Comparison of ENCODE assay signal across 10 cellular contexts in the genomic region with DNA sequence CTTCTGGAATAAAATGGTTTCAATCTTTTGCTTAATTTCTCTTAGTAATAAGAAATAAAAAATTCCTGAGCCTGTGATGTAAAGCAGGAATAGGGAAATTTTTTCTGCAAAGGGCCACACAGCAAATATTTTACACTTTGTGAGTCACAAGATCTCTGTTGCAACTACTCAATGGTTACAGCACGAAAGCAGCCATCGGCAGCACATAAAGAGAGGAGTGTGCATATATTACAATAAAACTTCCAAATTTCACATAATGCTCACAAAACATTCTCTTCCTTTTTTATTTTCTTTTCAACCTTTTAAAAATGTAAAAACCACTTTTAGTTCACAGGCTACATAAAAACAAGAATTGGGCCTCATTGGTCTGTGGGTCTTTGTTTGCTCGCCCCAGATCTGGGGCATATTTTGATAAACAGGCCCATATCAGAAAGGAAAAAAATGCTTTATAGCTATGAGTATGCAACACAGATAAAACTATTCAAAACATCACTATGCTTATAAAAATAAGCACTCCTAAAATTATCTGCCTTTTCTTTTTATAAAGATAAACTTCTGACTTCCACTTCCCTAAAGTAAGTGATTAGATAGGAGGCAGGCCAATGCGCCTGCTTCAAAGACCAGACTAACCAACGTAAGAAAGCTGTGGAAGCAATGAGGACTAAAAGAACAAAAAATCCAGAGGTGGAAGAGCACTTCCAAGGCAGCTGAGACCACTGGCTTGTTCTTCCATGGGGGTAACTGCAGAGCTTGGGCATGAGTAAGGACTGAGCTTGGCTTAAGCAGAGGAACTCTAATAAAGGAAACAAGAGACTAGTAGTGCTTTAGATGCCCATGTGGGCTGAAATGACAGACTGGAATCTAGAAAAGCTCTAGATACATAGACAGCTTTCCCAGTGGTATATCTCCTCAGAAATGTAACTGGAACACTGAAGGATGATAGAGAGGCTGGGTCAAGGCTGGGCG. TPM values are rescaled to one million over a fixed set of nuclear protein-coding genes. Genes with fewer than 3 reads are reported as not detected.
DNase-seq lines count a peak whose midpoint lies in the region; ATAC-seq and TF ChIP-seq lines count a peak whose summit lies in the region.
"Had no signal": no experiment of that assay in that cellular context is flagged by ENCODE, and none has a peak within 500 bp of the region (broad histone marks: within the 10 kb centered on the region; RNA-seq: fewer than 3 reads in every experiment).

No MANE protein-coding gene starts in this region.

- H3K9me3 ChIP-seq in breast epithelium (no peaks in the 10 kb centered on the region), SJSA1 (replicated peaks) (no peaks in the 10 kb centered on the region), upper lobe of right lung (no peaks in the 10 kb centered on the region), MM.1S (replicated peaks; ENCODE audit: insufficient read depth, low read length) (no peaks in the 10 kb centered on the region), MG63 (no peaks in the 10 kb centered on the region; the same call in 1 of the 2 replicates)

- H3F3A ChIP-seq in MM.1S (ENCODE audit: insufficient read depth, low read length), result 0 out of 2 replicates have a peak, but pooled peaks cover 3% of the 10 kb centered on the region

- H3K27ac ChIP-seq in breast epithelium, result no peak overlapping the region
- H3K27ac ChIP-seq in SJSA1, result peak overlapping the region; percentile 72
- H3K27ac ChIP-seq in foreskin keratinocyte, result no peak overlapping the region
- H3K27ac ChIP-seq in upper lobe of right lung, result peak overlapping the region; percentile 55
- H3K27ac ChIP-seq in MM.1S (ENCODE audit: low read length), result no peak overlapping the region

- POLR2A ChIA-PET in MCF 10A (lab: Yijun Ruan, JAX), result interaction anchor here (0.6 to 2.4 kb wide), 10 partner anchors 11 to 1106 kb away, joined by 3 to 18 read pairs (median 3); a partner anchor contains a TSS

- H4K20me1 ChIP-seq in MM.1S (ENCODE audit: insufficient read depth, low read length), result peaks cover 30% of the 10 kb centered on the region

- H3K36me3 ChIP-seq in breast epithelium (no peaks in the 10 kb centered on the region), SJSA1 (peaks cover 3% of the 10 kb centered on the region), upper lobe of right lung (no peaks in the 10 kb centered on the region), MM.1S (replicated peaks; ENCODE audit: insufficient read depth, low read length) (no peaks in the 10 kb centered on the region), MG63 (no peaks in the 10 kb centered on the region)

- H2AFZ ChIP-seq in MM.1S (ENCODE audit: low read length), result no peak overlapping the region

- H3K27ac Mint-ChIP-seq in MCF 10A (ENCODE audit: low read depth, unreplicated experiment), result no peak overlapping the region

- ATAC-seq in foreskin keratinocyte, result peak; percentile 43
- peak; percentile 64 for ATAC-seq in upper lobe of right lung
- ATAC-seq: activated T-cell treated with anti-CD3 and anti-CD28 coated beads, Interleukin-2, amount 50 U/mL, for 4 hours had no signal

- no peak overlapping the region for H3K4me3 Mint-ChIP-seq in MCF 10A (ENCODE audit: unreplicated experiment)
- H3K4me3 Mint-ChIP-seq: activated T-cell treated with anti-CD3 and anti-CD28 coated beads, Interleukin-2, amount 50 U/mL, for 4 hours had no signal

- TF ChIP-seq CTCF in MCF 10A (IDR thresholded peaks at IDR 0.05; ENCODE audit: unreplicated experiment), result no peak
- no peak for TF ChIP-seq CTCF in breast epithelium (IDR thresholded peaks at IDR 0.05)
- no peak for TF ChIP-seq CTCF in foreskin keratinocyte (conservative IDR thresholded peaks at IDR 0.05)
- TF ChIP-seq CTCF in upper lobe of right lung (IDR thresholded peaks at IDR 0.05), result no peak
- no peak for TF ChIP-seq CTCF in MM.1S (IDR thresholded peaks at IDR 0.05; ENCODE audit: low read length)

- no peak overlapping the region for H3K4me2 ChIP-seq in MM.1S (ENCODE audit: low read depth, low read length)

- no TSS peak for BruUV-seq in MCF 10A (replicated peaks; lab: Mats Ljungman, UMichigan)

- H3K27me3 Mint-ChIP-seq in MCF 10A (ENCODE audit: insufficient read depth, unreplicated experiment), result no peaks in the 10 kb centered on the region

- no peak overlapping the region for H3K9ac ChIP-seq in MM.1S (ENCODE audit: low read length)

- CTCF ChIA-PET in MCF 10A (lab: Yijun Ruan, JAX), result interaction anchor here (0.6 to 1.4 kb wide), 4 partner anchors 14 to 1399 kb away, joined by 3 to 4 read pairs (median 4); no protein-coding TSS in a partner anchor

- H3K27me3 ChIP-seq in breast epithelium (no peaks in the 10 kb centered on the region), SJSA1 (replicated peaks) (no peaks in the 10 kb centered on the region), foreskin keratinocyte (no peaks in the 10 kb centered on the region), upper lobe of right lung (no peaks in the 10 kb centered on the region), MM.1S (replicated peaks; ENCODE audit: insufficient read depth, low read length) (no peaks in the 10 kb centered on the region), MG63 (no peaks in the 10 kb centered on the region)

- peak; percentile 65 for DNase-seq in MCF 10A (ENCODE audit: unreplicated experiment)
- DNase-seq in breast epithelium (ENCODE audit: low spot score in 2 of 2), result no peak
- DNase-seq in SJSA1 (ENCODE audit: low read depth in 1 of 2, low spot score in 2 of 2), result peak in 1 of 2 experiments; percentile 63
- DNase-seq in foreskin keratinocyte, result peak in 1 of 2 donors; percentile 39
- DNase-seq in upper lobe of right lung, result no peak
- no peak for DNase-seq in stimulated activated naive CD4-positive, alpha-beta T cell treated with Interleukin-2 at 50 U/mL for 16 hours (lab: John Stamatoyannopoulos, UW)
- no peak for DNase-seq in MM.1S
- DNase-seq in MG63, result no peak
- DNase-seq: activated T-cell treated with anti-CD3 and anti-CD28 coated beads, Interleukin-2, amount 50 U/mL, for 4 hours; C1 segment of cervical spinal cord had no signal

- H3K4me1 Mint-ChIP-seq in MCF 10A (ENCODE audit: insufficient read depth, unreplicated experiment), result peaks cover 25% of the 10 kb centered on the region

- H3K79me2 ChIP-seq in MM.1S (ENCODE audit: low read length), result peaks cover 98% of the 10 kb centered on the region

- H3K4me1 ChIP-seq in breast epithelium (no peaks in the 10 kb centered on the region), SJSA1 (replicated peaks) (peaks cover 42% of the 10 kb centered on the region), foreskin keratinocyte (peaks cover 24% of the 10 kb centered on the region), upper lobe of right lung (peaks cover 45% of the 10 kb centered on the region), MM.1S (ENCODE audit: low read length) (peaks cover 26% of the 10 kb centered on the region)

- peaks cover 9% of the 10 kb centered on the region for H3K36me3 Mint-ChIP-seq in MCF 10A (ENCODE audit: insufficient read depth, unreplicated experiment)

- no peak overlapping the region for H3K4me3 ChIP-seq in breast epithelium
- no peak overlapping the region for H3K4me3 ChIP-seq in SJSA1
- H3K4me3 ChIP-seq in upper lobe of right lung, result peak overlapping the region; percentile 1
- H3K4me3 ChIP-seq in MM.1S (ENCODE audit: low read length), result no peak overlapping the region
- H3K4me3 ChIP-seq in MG63, result no peak overlapping the region

- H3K9me3 Mint-ChIP-seq in MCF 10A (ENCODE audit: unreplicated experiment), result no peaks in the 10 kb centered on the region

- H3K9me2 ChIP-seq in MM.1S (replicated peaks; ENCODE audit: insufficient read depth, low read length), result no peaks in the 10 kb centered on the region

- intact Hi-C loops in MCF 10A (cut with micrococcal nuclease) (loop anchor here (1.0 kb wide), 1 partner anchor 10 kb away; no protein-coding TSS in a partner anchor), breast epithelium (cut with DNase I; ENCODE audit: low total_unique reads) (no loop called here), upper lobe of right lung (cut with DNase I) (no loop called here)

- TF ChIP-seq POLR2A in breast epithelium (IDR thresholded peaks at IDR 0.05), result no peak

RNA-seq across cellular contexts. Expression of a gene that starts 26.4 kb away (rescaled TPM):
- total RNA-seq in MCF 10A (2022) (43.4 and 51.8 TPM in 2 replicates), breast epithelium (100 to 1,000 TPM; 179 to 282 (median 181) TPM), foreskin keratinocyte (65.2 and 65.7 TPM in 2 replicates), upper lobe of right lung (94.2 TPM)
- total RNA-seq in SJSA1 (2014; rRNA removed; shearing (Covaris generic)), result 53.2 and 68.7 TPM in 2 replicates
- 15.5 and 16.3 TPM in 2 replicates for polyA plus RNA-seq in foreskin keratinocyte
- 3.8 and 20.5 TPM in 2 replicates for total RNA-seq in MG63 (2014; rRNA removed; shearing (Covaris generic); ENCODE audit: low replicate concordance)

Comparison
In these comparisons a context has a peak if more than half of its experiments do, and no peak if none do; other contexts are left out.
1. H3K27ac ChIP-seq: peak in SJSA1 (single experiment) and upper lobe of right lung (single experiment); none in breast epithelium (0 of 2), foreskin keratinocyte (single experiment) and MM.1S (single experiment).